In the genomic region with DNA sequence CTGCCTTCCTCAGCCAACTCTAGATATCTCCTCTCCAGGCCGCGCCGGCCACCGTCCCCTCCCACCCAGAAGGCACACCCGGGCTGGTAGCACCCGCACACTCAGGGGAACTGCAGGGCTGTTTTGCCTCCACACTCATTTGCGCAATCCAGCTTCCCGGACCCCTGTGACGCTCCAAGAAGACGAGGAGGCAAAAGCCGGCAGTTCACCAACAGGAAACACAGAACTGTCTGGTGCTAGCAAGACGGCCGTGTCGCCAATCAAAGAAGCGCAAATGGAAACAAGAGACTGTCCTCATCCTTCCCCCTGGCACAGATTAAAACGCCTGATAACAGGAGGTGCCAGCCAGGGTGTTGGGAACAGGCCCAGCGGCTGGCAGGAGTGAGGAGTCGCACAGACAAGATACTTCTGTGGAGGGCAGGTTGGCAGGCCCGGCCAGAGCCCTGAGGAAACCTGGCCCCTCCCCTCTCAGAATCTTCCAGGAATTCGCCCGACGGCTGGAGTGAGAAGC, we compare ENCODE assay signal across 1 cellular context.
TF ChIP-seq lines count a peak whose summit lies in the region.

No MANE protein-coding gene starts in this region.

TF ChIP-seq in IMR-90, 13 proteins besides CTCF, POLR2A, EP300 and RAD21:
- TF ChIP-seq CEBPB (IDR thresholded peaks at IDR 0.05; ENCODE audit: low read depth, low read length) (peak; percentile 60), ELK1 (IDR thresholded peaks at IDR 0.05; ENCODE audit: borderline replicate concordance, low read depth, low read length) (no peak)
